8 cellular contexts compared by ENCODE assay signal in the genomic region with DNA sequence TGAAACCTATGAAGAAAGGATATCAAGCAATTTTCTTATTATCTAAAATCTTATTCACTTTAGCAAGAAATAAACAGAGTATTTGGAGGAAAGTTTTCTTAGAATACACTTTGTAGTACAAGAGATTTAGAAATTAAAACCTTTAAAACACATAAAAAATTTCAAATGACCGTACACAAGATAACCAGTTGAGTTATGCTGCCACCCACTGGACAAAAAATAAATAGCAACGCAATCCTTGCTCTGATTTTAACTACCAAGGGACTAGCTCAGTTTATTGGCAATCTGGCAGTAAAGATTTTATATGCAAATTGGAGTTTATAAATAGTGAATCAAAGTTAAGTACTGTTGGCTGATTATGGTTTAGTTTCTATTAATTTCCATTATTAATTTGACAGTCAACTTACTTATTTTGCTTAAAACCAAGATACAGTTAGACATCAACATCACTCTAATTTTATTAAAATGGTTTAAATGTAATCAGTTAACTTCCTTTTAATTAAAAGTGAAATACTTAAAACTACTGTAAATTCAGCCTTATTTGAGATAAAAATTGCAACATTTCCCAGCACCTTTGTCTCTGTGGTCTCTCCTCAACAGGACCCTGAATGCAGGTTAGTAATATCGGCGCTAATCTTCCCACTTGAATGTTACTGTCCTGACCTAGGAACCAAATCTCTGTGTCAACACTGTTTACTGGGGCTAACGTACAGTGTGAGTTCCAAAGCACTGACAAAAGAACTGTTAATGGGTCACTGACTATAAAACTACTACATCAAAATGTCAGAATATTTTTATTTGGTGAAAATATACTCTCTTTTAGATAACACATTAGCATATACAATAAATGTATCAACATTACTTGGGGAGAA. TPM values are rescaled to one million over a fixed set of nuclear protein-coding genes. Genes with fewer than 3 reads are reported as not detected.
DNase-seq lines count a peak whose midpoint lies in the region; ATAC-seq and TF ChIP-seq lines count a peak whose summit lies in the region.

No MANE protein-coding gene starts in this region.

- H3F3A ChIP-seq in smooth muscle cell (ENCODE audit: low read depth): no peaks in the 10 kb centered on the region

- H3K4me3 Mint-ChIP-seq in glutamatergic neuron (ENCODE audit: unreplicated experiment): no peak overlapping the region

- H3K4me1 ChIP-seq in HAP-1 (no peaks in the 10 kb centered on the region; the same call in 1 of the 2 replicates), smooth muscle cell (ENCODE audit: low read depth) (no peaks in the 10 kb centered on the region)

- peaks cover 9% of the 10 kb centered on the region for H3K27me3 Mint-ChIP-seq in glutamatergic neuron (ENCODE audit: unreplicated experiment)

- peaks cover 25% of the 10 kb centered on the region for H3K4me1 Mint-ChIP-seq in glutamatergic neuron (ENCODE audit: low read depth, unreplicated experiment)

- ATAC-seq in HG03175 (IDR thresholded peaks at IDR 0.05; ENCODE audit: unreplicated experiment): no peak

- peak overlapping the region; percentile 57 for H3K27ac Mint-ChIP-seq in glutamatergic neuron (ENCODE audit: unreplicated experiment)

- H2AFZ ChIP-seq in smooth muscle cell (ENCODE audit: low read depth): no peak overlapping the region

- TF ChIP-seq CTCF in glutamatergic neuron (IDR thresholded peaks at IDR 0.05; ENCODE audit: partially characterized antibody, unreplicated experiment) (peak; percentile 92), smooth muscle cell (IDR thresholded peaks at IDR 0.05; ENCODE audit: borderline replicate concordance, insufficient read depth, poor library complexity, severe bottlenecking) (peak; percentile 96)

- H3K9me3 Mint-ChIP-seq in glutamatergic neuron (ENCODE audit: unreplicated experiment): peaks cover 1% of the 10 kb centered on the region

- DNase-seq in DMS114 treated with DMSO at 0.1 percent for 48 hours (lab: John Stamatoyannopoulos, UW; ENCODE audit: unreplicated experiment) (peak; percentile 61), HAP-1 (ENCODE audit: low spot score in 2 of 2) (peak; percentile 36 to 76), OCI-M1 (lab: John Stamatoyannopoulos, UW) (peak; percentile 89), glutamatergic neuron (no peak), smooth muscle cell (lab: John Stamatoyannopoulos, UW; ENCODE audit: unreplicated experiment) (no peak), mesenteric fat pad (ENCODE audit: low spot score) (no peak)
- peak in 3 of 4 experiments; percentile 7 to 51 (median 16) for DNase-seq in activated naive CD4-positive, alpha-beta T cell (lab: John Stamatoyannopoulos, UW)

- H3K36me3 Mint-ChIP-seq in glutamatergic neuron (ENCODE audit: unreplicated experiment): no peaks in the 10 kb centered on the region

- no peaks in the 10 kb centered on the region for H3K27me3 ChIP-seq in HAP-1 (ENCODE audit: low read depth)
- no peaks in the 10 kb centered on the region for H3K27me3 ChIP-seq in smooth muscle cell (ENCODE audit: low read depth)

- no peak overlapping the region for H3K4me3 ChIP-seq in HAP-1
- no peak overlapping the region for H3K4me3 ChIP-seq in smooth muscle cell

- H3K27ac ChIP-seq in smooth muscle cell (ENCODE audit: low read depth): no peak overlapping the region

- H3K9me3 ChIP-seq in HAP-1: no peaks in the 10 kb centered on the region
- H3K9me3 ChIP-seq in smooth muscle cell (replicated peaks; ENCODE audit: low read depth): no peaks in the 10 kb centered on the region

- in situ Hi-C loops in HAP-1 (cut with MboI; ENCODE audit: low sequenced_read_pairs): loop anchor here (10.0 kb wide), 1 partner anchor 156 kb away; no protein-coding TSS in a partner anchor

- 50% methylated on average over 5 of the region's 5 CpGs for WGBS in smooth muscle cell (ENCODE audit: low lambda C conversion rate)

- no peak overlapping the region for H3K9ac ChIP-seq in smooth muscle cell (ENCODE audit: low read depth)

- H4K20me1 ChIP-seq in smooth muscle cell (ENCODE audit: low read depth): peaks cover 98% of the 10 kb centered on the region

- peaks cover 20% of the 10 kb centered on the region for H3K79me2 ChIP-seq in smooth muscle cell (ENCODE audit: low read depth)

- H3K4me2 ChIP-seq in smooth muscle cell: no peak overlapping the region

- H3K36me3 ChIP-seq in HAP-1 (replicated peaks): no peaks in the 10 kb centered on the region
- H3K36me3 ChIP-seq in smooth muscle cell (ENCODE audit: low read depth): peaks cover 2% of the 10 kb centered on the region

RNA-seq across cellular contexts. Expression of a gene that starts 33.5 kb away (rescaled TPM):
- 64.5 TPM for total RNA-seq in glutamatergic neuron (ENCODE audit: unreplicated experiment)
- total RNA-seq in smooth muscle cell: 25.6 and 49.0 TPM in 2 replicates
- 24.8 and 36.3 TPM in 2 replicates for polyA plus RNA-seq in smooth muscle cell
- 54.8 TPM for total RNA-seq in mesenteric fat pad

Comparison
In these comparisons a context has a peak if more than half of its experiments do, and no peak if none do; other contexts are left out.
1. DNase-seq: peak in DMS114 treated with DMSO at 0.1 percent for 48 hours (single experiment), HAP-1 (2 of 2), OCI-M1 (single experiment) and activated naive CD4-positive, alpha-beta T cell (3 of 4); none in glutamatergic neuron (single experiment), smooth muscle cell (single experiment) and mesenteric fat pad (single experiment).